Comparison of ENCODE assay signal across 11 cellular contexts in the genomic region with DNA sequence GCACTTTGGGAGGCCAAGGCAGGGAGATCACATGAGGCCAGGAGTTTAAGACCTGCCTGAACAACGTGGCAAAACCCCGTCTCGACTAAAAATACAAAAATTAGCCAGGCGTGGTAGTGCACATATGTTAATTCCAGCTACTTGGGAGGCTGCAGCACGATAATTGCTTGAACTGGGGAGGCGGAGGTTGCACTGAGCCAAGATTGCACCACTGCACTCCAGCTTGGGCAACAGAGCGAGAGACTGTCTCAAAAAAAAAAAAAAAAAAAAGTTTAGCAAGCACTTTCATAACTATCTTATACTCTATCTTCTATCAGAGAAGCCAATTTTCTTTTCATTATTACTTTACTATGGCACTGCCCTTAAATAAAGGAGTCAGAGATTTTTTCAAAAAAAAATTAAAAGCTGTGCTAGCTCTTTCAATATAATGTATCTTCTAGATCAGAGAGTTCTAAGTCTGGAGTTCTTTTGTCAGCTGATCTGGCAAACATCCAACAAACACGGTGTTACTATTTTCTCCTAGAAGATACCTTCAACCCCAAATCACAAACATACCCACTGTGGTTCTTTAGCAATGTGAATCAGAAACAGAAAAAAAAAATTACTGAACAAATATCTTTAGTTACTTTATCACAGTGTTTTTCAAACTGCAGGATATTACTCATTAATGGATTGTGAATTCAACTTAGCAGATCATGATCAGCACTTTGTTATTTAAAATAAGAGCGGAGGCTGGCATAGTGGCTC. TPM values are rescaled to one million over a fixed set of nuclear protein-coding genes. Genes with fewer than 3 reads are reported as not detected.
DNase-seq lines count a peak whose midpoint lies in the region; ATAC-seq and TF ChIP-seq lines count a peak whose summit lies in the region.
"Had no signal": no experiment of that assay in that cellular context is flagged by ENCODE, and none has a peak within 500 bp of the region (broad histone marks: within the 10 kb centered on the region; RNA-seq: fewer than 3 reads in every experiment).

No MANE protein-coding gene starts in this region.

- peaks cover 49% of the 10 kb centered on the region for H3K36me3 ChIP-seq in HUES6 (ENCODE audit: control insufficient read depth, insufficient read depth, low read length)

- H3K9me3 Mint-ChIP-seq in brain, result no peaks in the 10 kb centered on the region

- no peak for TF ChIP-seq CTCF in 22Rv1 (IDR thresholded peaks at IDR 0.05)
- TF ChIP-seq CTCF in brain (conservative IDR thresholded peaks at IDR 0.05), result no peak
- TF ChIP-seq CTCF in lower leg skin (IDR thresholded peaks at IDR 0.05), result no peak

- H3K27me3 ChIP-seq in HUES6 (ENCODE audit: control insufficient read depth, insufficient read depth, low read length), result no peaks in the 10 kb centered on the region

- peak overlapping the region; percentile 73 to 85 (median 77) for H3K4me3 Mint-ChIP-seq in brain

- H3K4me3 ChIP-seq in HUES6 (ENCODE audit: low read depth, low read length) (peak overlapping the region; percentile 95), lower leg skin (ENCODE audit: low read depth, poor library complexity, severe bottlenecking) (no peak overlapping the region)

- H3K4me1 ChIP-seq in HUES6 (ENCODE audit: control insufficient read depth, insufficient read depth, low read length), result peaks cover 26% of the 10 kb centered on the region

- H3K27ac Mint-ChIP-seq in brain, result peak overlapping the region; percentile 33 to 83 (median 67)

- TF ChIP-seq POLR2A in lower leg skin (IDR thresholded peaks at IDR 0.05), result no peak

- no peaks in the 10 kb centered on the region for H3K9me3 ChIP-seq in HUES6 (ENCODE audit: control insufficient read depth, insufficient read depth, low read depth, low read length)

- peaks cover 14% of the 10 kb centered on the region for H3K27me3 Mint-ChIP-seq in brain

- intact Hi-C loops in lower leg skin (cut with DNase I; ENCODE audit: low total_unique reads), result no loop called here

- DNase-seq in left lobe of liver (ENCODE audit: low spot score) (peak; percentile 64), D341Med (ENCODE audit: low spot score) (no peak), nucleus accumbens (lab: John Stamatoyannopoulos, UW) (no peak), lower leg skin (ENCODE audit: low spot score in 2 of 2) (no peak)
- DNase-seq: GDM1, H7, hippocampal formation had no signal

- H3K36me3 Mint-ChIP-seq in brain, result peaks cover 15% of the 10 kb centered on the region

- H3K4me1 Mint-ChIP-seq in brain, result peaks cover 66% of the 10 kb centered on the region

- ATAC-seq in left lobe of liver (peak; percentile 33), GM21447 (IDR thresholded peaks at IDR 0.05; ENCODE audit: unreplicated experiment) (no peak)

- 0 out of 2 replicates have a peak overlapping the region, but pooled peaks have one; percentile 10 for H3K27ac ChIP-seq in 22Rv1
- no peak overlapping the region; the same call in 1 of the 2 replicates for H3K27ac ChIP-seq in HUES6 (ENCODE audit: low read depth, low read length)

- no peak overlapping the region for H3K9ac ChIP-seq in HUES6 (ENCODE audit: low read length)

- 51 to 52% methylated on average over 9 of the region's 9 CpGs for WGBS in lower leg skin, 2 donors

RNA-seq across cellular contexts. Expression of a gene that starts 3.0 kb away (rescaled TPM):
- 7.4 TPM for polyA plus RNA-seq in brain (ENCODE audit: insufficient read depth, low read depth, low replicate concordance)
- total RNA-seq in left lobe of liver (28.3 TPM), lower leg skin (10 to 100 TPM; 45.3 to 96.7 (median 67.5) TPM)

RNA-seq across cellular contexts. Expression of a gene that starts 15.5 kb away (rescaled TPM):
- 10.7 TPM for polyA plus RNA-seq in brain (ENCODE audit: insufficient read depth, low read depth, low replicate concordance)
- total RNA-seq in left lobe of liver (9.4 TPM), lower leg skin (10 to 100 TPM; 21.8 to 23.7 (median 22.5) TPM)
